Comparison of ENCODE assay signal across 8 cellular contexts in the genomic region with DNA sequence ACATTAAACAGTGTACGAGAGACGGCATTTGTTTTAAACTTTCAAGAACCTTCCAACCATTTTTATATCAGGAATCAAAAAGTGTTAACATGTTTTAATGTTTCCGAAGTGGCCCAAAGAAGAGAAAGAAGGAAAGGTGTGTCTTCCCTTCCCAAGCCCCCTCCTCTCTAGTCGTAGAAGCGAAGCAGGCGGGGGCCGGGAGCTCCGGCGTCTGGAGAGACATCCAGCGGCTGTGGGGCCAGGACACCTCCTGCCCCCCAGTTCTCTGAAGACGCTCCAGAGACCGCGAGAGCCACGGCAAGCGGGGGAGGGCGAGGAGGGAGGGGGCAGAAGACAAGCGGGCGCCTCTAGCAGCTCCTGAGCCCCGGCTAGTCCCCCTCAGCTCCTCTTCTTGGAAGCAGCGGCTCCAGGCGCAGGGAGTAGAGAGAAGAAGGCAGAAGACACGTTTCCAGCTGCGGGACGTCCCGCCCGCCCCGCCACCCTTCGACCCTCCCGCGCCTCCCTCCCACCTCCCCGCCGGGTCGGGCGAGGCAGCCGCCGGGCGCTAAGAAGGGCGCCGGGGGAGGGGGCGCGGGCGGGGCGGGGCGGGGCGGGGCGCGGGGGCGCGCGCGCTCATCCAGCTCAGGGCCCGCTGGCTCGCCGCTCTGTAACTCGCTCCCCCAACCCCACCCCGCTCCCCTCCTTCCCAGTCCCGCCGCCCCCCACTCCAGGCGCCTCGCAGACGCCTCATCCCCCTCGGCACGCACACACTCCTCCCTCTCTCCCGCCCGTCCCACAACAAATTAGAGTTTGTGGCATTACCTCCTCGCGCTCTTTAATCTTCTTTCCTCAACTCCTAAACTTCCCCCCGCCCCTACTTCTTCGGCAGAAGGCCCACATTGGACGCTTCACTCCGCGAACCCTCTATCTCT. TPM values are rescaled to one million over a fixed set of nuclear protein-coding genes. Genes with fewer than 3 reads are reported as not detected.
DNase-seq lines count a peak whose midpoint lies in the region; ATAC-seq and TF ChIP-seq lines count a peak whose summit lies in the region.

A gene (minus strand): TSS at position 871 of the 911 bp plus-strand sequence.

- no peak for TF ChIP-seq CTCF in AG09319 (IDR thresholded peaks at IDR 0.05; ENCODE audit: low read depth, low read length)
- no peak for TF ChIP-seq CTCF in OCI-LY1 (IDR thresholded peaks at IDR 0.05; ENCODE audit: low read length)
- no peak for TF ChIP-seq CTCF in epithelial cell of proximal tubule (conservative IDR thresholded peaks at IDR 0.05; ENCODE audit: low read depth, low read length)

- no peaks in the 10 kb centered on the region for H3K36me3 ChIP-seq in OCI-LY1 (ENCODE audit: insufficient read depth, low read length)
- H3K36me3 ChIP-seq in mucosa of stomach (ENCODE audit: control insufficient read depth, insufficient read depth, low read length) = no peaks in the 10 kb centered on the region

- no peaks in the 10 kb centered on the region for H3F3A ChIP-seq in OCI-LY1 (ENCODE audit: insufficient read depth, low read length)

- DNase-seq in AG09319 (ENCODE audit: extremely low read depth, low read depth) = peak; percentile 46
- peak; percentile 52 for DNase-seq in activated T-cell treated with anti-CD3 and anti-CD28 coated beads for 4 hours
- DNase-seq in epithelial cell of proximal tubule (ENCODE audit: low read depth) = peak; percentile 7
- DNase-seq in stimulated activated CD8-positive, alpha-beta memory T cell treated with anti-CD3 and anti-CD28 coated beads, Interleukin-7, amount 100 ng/mL, for 24 hours (ENCODE audit: low read depth) = peak; percentile 51

- H3K9me2 ChIP-seq in OCI-LY1 (ENCODE audit: low read depth, low read length) = no peaks in the 10 kb centered on the region

- no peaks in the 10 kb centered on the region for H4K20me1 ChIP-seq in OCI-LY1 (ENCODE audit: insufficient read depth, low read length)

- ATAC-seq in GM19043 (IDR thresholded peaks at IDR 0.05; ENCODE audit: low read depth, unreplicated experiment) (peak; percentile 18), HG03439 (IDR thresholded peaks at IDR 0.05; ENCODE audit: unreplicated experiment) (peak; percentile 25)

- peak within 1 kb of the TSS; percentile 80 for H3K4me3 ChIP-seq in OCI-LY1 (ENCODE audit: low read depth, low read length, poor library complexity, severe bottlenecking)
- H3K4me3 ChIP-seq in epithelial cell of proximal tubule (ENCODE audit: low read depth, low read length) = peak within 1 kb of the TSS; percentile 81
- H3K4me3 ChIP-seq in mucosa of stomach (ENCODE audit: low read length) = peak within 1 kb of the TSS; percentile 66

- H3K27ac ChIP-seq in OCI-LY1 (ENCODE audit: low read depth, low read length, poor library complexity, severe bottlenecking) = peak within 1 kb of the TSS; percentile 71

- H2AFZ ChIP-seq in OCI-LY1 (ENCODE audit: low read length) = peak within 1 kb of the TSS; percentile 24; the same call in 1 of the 2 replicates

- H3K4me2 ChIP-seq in OCI-LY1 (ENCODE audit: low read length) = peak within 1 kb of the TSS; percentile 90

- H3K4me1 ChIP-seq in OCI-LY1 (ENCODE audit: insufficient read depth, low read length, severe bottlenecking) = peaks cover 20% of the 10 kb centered on the region
- no peaks in the 10 kb centered on the region for H3K4me1 ChIP-seq in mucosa of stomach (ENCODE audit: control insufficient read depth, insufficient read depth, low read length)

- H3K27me3 ChIP-seq in OCI-LY1 (ENCODE audit: insufficient read depth, low read length) (no peaks in the 10 kb centered on the region), mucosa of stomach (ENCODE audit: control insufficient read depth, insufficient read depth, low read length) (no peaks in the 10 kb centered on the region)

- H3K9ac ChIP-seq in OCI-LY1 (ENCODE audit: low read length) = peak within 1 kb of the TSS; percentile 89
- peak within 1 kb of the TSS; percentile 91 for H3K9ac ChIP-seq in mucosa of stomach (ENCODE audit: low read length)

- no peaks in the 10 kb centered on the region for H3K9me3 ChIP-seq in OCI-LY1 (ENCODE audit: low read length)
- H3K9me3 ChIP-seq in mucosa of stomach (ENCODE audit: control insufficient read depth, low read length) = no peaks in the 10 kb centered on the region

- H3K79me2 ChIP-seq in OCI-LY1 (ENCODE audit: insufficient read depth, low read length) = no peaks in the 10 kb centered on the region

RNA-seq across cellular contexts. Expression of the gene that starts here (rescaled TPM):
- total RNA-seq in epithelial cell of proximal tubule = 7.1 and 11.2 TPM in 2 replicates

Comparison
In these comparisons a context has a peak if more than half of its experiments do, and no peak if none do; other contexts are left out.
1. Peak in every context shown above with its lines: DNase-seq, ATAC-seq, H3K4me3 ChIP-seq and H3K27ac ChIP-seq.